23 cellular contexts compared by ENCODE assay signal in genomic region chr18:2746274-2746673, GRCh38.
"Had no signal": no experiment of that assay in that cellular context is flagged by ENCODE, and none has a peak within 500 bp of the region (broad histone marks: within the 10 kb centered on the region; RNA-seq: fewer than 3 reads in every experiment).

No MANE protein-coding gene starts in this region.

- DNase-seq: activated CD4-positive, alpha-beta T cell treated with anti-CD3 and anti-CD28 coated beads, Interleukin-2, amount 10 ng/mL, durations not matched to agents 7 days and 5 days; activated effector memory CD4-positive, alpha-beta T cell treated with Interleukin-2 at 50 U/mL for 16 hours; activated naive CD8-positive, alpha-beta T cell treated with anti-CD3 and anti-CD28 coated beads, Interleukin-2, amount 10 ng/mL, durations not matched to agents 7 days and 5 days; activated T-cell treated with anti-CD3 and anti-CD28 coated beads for 4 hours; amygdala; effector CD8-positive, alpha-beta T cell; heart right ventricle; immature natural killer cell; kidney glomerular epithelial cell; left ventricle myocardium inferior; stimulated activated CD4-positive, alpha-beta T cell treated with anti-CD3 and anti-CD28 coated beads, Interleukin-12 subunit alpha, Interleukin-12 subunit beta, amount 100 ng/mL, for 4 hours; stimulated activated CD4-positive, alpha-beta T cell treated with anti-CD3 and anti-CD28 coated beads, Interleukin-1b, Interleukin-23, amount 100 ng/mL, for 48 hours; stimulated activated CD8-positive, alpha-beta memory T cell treated with anti-CD3 and anti-CD28 coated beads, Interleukin-4, amount 100 ng/mL, for 48 hours; stimulated activated naive CD4-positive, alpha-beta T cell treated with Interleukin-2 at 50 U/mL for 16 hours; uterus had no signal

- ATAC-seq: gastroesophageal sphincter, heart right ventricle had no signal

- H3K4me3 ChIP-seq: cardiac muscle cell, esophagus muscularis mucosa, gastroesophageal sphincter, heart right ventricle, left ventricle myocardium inferior, neural progenitor cell, prostate gland, right atrium auricular region, tibial nerve, uterus had no signal

- H3K9me3 ChIP-seq: esophagus muscularis mucosa, gastroesophageal sphincter, heart right ventricle, left ventricle myocardium inferior, prostate gland, right atrium auricular region, tibial nerve, uterus had no signal

- H3K36me3 ChIP-seq: prostate gland, uterus had no signal

- H3K27ac Mint-ChIP-seq: activated CD4-positive, alpha-beta T cell treated with anti-CD3 and anti-CD28 coated beads, Interleukin-2, amount 10 ng/mL, durations not matched to agents 7 days and 5 days; dendritic cell treated with granulocyte-macrophage colony-stimulating factor and Interleukin-4, amounts not matched to agents 40 ng/mL and 50 ng/mL, for 4 days; neural progenitor cell had no signal

- H3K4me1 Mint-ChIP-seq: neural progenitor cell had no signal

- H3K27me3 ChIP-seq: cardiac muscle cell, esophagus muscularis mucosa, gastroesophageal sphincter, heart right ventricle, neural progenitor cell, right atrium auricular region, tibial nerve, uterus had no signal

- H3K4me3 Mint-ChIP-seq: activated CD4-positive, alpha-beta T cell treated with anti-CD3 and anti-CD28 coated beads, Interleukin-2, amount 10 ng/mL, durations not matched to agents 7 days and 5 days; activated naive CD8-positive, alpha-beta T cell treated with anti-CD3 and anti-CD28 coated beads, Interleukin-2, amount 10 ng/mL, durations not matched to agents 7 days and 5 days; dendritic cell treated with granulocyte-macrophage colony-stimulating factor and Interleukin-4, amounts not matched to agents 40 ng/mL and 50 ng/mL, for 4 days; immature natural killer cell; neural progenitor cell had no signal

- H3K4me1 ChIP-seq: heart right ventricle, left ventricle myocardium inferior, neural progenitor cell, prostate gland, right atrium auricular region, tibial nerve, uterus had no signal

- H3K9me3 Mint-ChIP-seq: activated CD4-positive, alpha-beta T cell treated with anti-CD3 and anti-CD28 coated beads, Interleukin-2, amount 10 ng/mL, durations not matched to agents 7 days and 5 days; dendritic cell treated with granulocyte-macrophage colony-stimulating factor and Interleukin-4, amounts not matched to agents 40 ng/mL and 50 ng/mL, for 4 days; immature natural killer cell; neural progenitor cell had no signal

- H3K27ac ChIP-seq: cardiac muscle cell, esophagus muscularis mucosa, gastroesophageal sphincter, heart right ventricle, left ventricle myocardium inferior, neural progenitor cell, right atrium auricular region, tibial nerve, uterus had no signal

- H3K27me3 Mint-ChIP-seq: activated CD4-positive, alpha-beta T cell treated with anti-CD3 and anti-CD28 coated beads, Interleukin-2, amount 10 ng/mL, durations not matched to agents 7 days and 5 days; activated naive CD8-positive, alpha-beta T cell treated with anti-CD3 and anti-CD28 coated beads, Interleukin-2, amount 10 ng/mL, durations not matched to agents 7 days and 5 days; dendritic cell treated with granulocyte-macrophage colony-stimulating factor and Interleukin-4, amounts not matched to agents 40 ng/mL and 50 ng/mL, for 4 days had no signal
